In the genomic region with DNA sequence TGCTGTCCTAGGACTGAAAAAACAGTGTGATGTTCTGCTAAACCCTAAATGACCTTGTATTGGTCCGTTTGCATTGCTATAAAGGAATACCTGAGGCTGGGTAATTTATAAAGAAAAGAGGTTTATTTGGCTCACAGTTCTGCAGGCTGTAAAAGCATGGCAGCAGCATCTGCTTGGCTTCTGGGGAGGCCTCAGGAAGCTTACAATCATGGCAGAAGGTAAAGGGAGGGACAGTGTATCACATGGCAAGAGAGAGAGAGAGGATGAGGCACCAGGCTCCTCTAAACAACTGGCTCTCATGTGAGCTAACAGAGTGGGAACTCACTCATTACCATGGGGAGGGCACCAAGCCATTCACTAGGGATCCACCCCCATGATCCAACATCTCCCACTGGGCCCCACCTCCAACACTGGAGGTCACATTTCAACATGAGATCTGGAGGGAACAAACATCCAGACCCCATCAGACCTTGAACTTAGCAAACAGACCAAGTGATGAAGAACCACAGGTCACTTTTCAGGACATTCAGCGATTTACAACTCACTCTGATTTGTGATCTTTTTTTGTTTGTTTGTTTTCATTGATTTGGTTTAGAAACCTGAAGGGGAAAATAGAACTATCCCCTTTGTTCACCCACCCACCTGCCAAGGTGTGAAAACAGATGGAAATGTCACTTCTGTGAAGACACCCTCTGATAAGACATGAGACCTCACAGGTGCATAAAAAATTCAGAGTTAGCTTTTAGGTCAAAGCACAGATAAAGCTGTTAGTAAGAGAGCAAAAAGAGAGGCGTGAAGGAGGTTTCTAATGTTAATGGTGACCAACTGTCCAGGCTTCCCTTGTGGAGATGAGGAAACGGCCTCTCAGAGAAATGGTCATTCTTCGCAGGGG, we compare ENCODE assay signal across 1 cellular context.
TF ChIP-seq lines count a peak whose summit lies in the region.

No MANE protein-coding gene starts in this region.

TF ChIP-seq in HepG2, 621 proteins besides CTCF, POLR2A, EP300 and RAD21 (continued from another document and continues in another):
- TF ChIP-seq, protein P1, sequence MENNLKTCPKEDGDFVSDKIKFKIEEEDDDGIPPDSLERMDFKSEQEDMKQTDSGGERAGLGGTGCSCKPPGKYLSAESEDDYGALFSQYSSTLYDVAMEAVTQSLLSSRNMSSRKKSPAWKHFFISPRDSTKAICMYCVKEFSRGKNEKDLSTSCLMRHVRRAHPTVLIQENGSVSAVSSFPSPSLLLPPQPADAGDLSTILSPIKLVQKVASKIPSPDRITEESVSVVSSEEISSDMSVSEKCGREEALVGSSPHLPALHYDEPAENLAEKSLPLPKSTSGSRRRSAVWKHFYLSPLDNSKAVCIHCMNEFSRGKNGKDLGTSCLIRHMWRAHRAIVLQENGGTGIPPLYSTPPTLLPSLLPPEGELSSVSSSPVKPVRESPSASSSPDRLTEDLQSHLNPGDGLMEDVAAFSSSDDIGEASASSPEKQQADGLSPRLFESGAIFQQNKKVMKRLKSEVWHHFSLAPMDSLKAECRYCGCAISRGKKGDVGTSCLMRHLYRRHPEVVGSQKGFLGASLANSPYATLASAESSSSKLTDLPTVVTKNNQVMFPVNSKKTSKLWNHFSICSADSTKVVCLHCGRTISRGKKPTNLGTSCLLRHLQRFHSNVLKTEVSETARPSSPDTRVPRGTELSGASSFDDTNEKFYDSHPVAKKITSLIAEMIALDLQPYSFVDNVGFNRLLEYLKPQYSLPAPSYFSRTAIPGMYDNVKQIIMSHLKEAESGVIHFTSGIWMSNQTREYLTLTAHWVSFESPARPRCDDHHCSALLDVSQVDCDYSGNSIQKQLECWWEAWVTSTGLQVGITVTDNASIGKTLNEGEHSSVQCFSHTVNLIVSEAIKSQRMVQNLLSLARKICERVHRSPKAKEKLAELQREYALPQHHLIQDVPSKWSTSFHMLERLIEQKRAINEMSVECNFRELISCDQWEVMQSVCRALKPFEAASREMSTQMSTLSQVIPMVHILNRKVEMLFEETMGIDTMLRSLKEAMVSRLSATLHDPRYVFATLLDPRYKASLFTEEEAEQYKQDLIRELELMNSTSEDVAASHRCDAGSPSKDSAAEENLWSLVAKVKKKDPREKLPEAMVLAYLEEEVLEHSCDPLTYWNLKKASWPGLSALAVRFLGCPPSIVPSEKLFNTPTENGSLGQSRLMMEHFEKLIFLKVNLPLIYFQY (CRISPR knock-in tag; IDR thresholded peaks at IDR 0.05; ENCODE audit: borderline replicate concordance), result no peak
- TF ChIP-seq ZBTB7B (CRISPR knock-in tag; IDR thresholded peaks at IDR 0.05) (peak; percentile 80; the same call in 1 of the 2 replicates), SP1 (IDR thresholded peaks at IDR 0.05) (no peak), SP1 (CRISPR knock-in tag; IDR thresholded peaks at IDR 0.05) (no peak), CBX2 (IDR thresholded peaks at IDR 0.05; ENCODE audit: low read depth, low read length) (no peak), CBX2 (CRISPR knock-in tag; IDR thresholded peaks at IDR 0.05; ENCODE audit: low read depth) (no peak), IKZF1 (IDR thresholded peaks at IDR 0.05) (no peak), KLF11 (CRISPR knock-in tag; IDR thresholded peaks at IDR 0.05) (no peak), RFX5 (IDR thresholded peaks at IDR 0.05; ENCODE audit: low read depth, low read length) (no peak), ZNF431 (CRISPR knock-in tag; IDR thresholded peaks at IDR 0.05; ENCODE audit: borderline replicate concordance, low read depth) (0 out of 2 replicates have a peak, but pooled peaks have one; percentile 27), ZNF101 (CRISPR knock-in tag; IDR thresholded peaks at IDR 0.05; ENCODE audit: borderline replicate concordance, low read depth) (no peak), NONO (IDR thresholded peaks at IDR 0.05) (no peak), NONO (CRISPR knock-in tag; conservative IDR thresholded peaks at IDR 0.05) (peak; percentile 56; the same call in 1 of the 2 replicates), RNF2 (conservative IDR thresholded peaks at IDR 0.05; ENCODE audit: low read depth) (no peak; the same call in 1 of the 2 replicates), RARG (CRISPR knock-in tag; IDR thresholded peaks at IDR 0.05; ENCODE audit: low read depth) (no peak), MLLT10 (CRISPR knock-in tag; IDR thresholded peaks at IDR 0.05) (no peak), ZNF547 (CRISPR knock-in tag; IDR thresholded peaks at IDR 0.05) (no peak)
- TF ChIP-seq, protein P2, sequence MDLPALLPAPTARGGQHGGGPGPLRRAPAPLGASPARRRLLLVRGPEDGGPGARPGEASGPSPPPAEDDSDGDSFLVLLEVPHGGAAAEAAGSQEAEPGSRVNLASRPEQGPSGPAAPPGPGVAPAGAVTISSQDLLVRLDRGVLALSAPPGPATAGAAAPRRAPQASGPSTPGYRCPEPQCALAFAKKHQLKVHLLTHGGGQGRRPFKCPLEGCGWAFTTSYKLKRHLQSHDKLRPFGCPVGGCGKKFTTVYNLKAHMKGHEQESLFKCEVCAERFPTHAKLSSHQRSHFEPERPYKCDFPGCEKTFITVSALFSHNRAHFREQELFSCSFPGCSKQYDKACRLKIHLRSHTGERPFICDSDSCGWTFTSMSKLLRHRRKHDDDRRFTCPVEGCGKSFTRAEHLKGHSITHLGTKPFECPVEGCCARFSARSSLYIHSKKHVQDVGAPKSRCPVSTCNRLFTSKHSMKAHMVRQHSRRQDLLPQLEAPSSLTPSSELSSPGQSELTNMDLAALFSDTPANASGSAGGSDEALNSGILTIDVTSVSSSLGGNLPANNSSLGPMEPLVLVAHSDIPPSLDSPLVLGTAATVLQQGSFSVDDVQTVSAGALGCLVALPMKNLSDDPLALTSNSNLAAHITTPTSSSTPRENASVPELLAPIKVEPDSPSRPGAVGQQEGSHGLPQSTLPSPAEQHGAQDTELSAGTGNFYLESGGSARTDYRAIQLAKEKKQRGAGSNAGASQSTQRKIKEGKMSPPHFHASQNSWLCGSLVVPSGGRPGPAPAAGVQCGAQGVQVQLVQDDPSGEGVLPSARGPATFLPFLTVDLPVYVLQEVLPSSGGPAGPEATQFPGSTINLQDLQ (CRISPR knock-in tag; IDR thresholded peaks at IDR 0.05), result no peak
- TF ChIP-seq, protein P3, sequence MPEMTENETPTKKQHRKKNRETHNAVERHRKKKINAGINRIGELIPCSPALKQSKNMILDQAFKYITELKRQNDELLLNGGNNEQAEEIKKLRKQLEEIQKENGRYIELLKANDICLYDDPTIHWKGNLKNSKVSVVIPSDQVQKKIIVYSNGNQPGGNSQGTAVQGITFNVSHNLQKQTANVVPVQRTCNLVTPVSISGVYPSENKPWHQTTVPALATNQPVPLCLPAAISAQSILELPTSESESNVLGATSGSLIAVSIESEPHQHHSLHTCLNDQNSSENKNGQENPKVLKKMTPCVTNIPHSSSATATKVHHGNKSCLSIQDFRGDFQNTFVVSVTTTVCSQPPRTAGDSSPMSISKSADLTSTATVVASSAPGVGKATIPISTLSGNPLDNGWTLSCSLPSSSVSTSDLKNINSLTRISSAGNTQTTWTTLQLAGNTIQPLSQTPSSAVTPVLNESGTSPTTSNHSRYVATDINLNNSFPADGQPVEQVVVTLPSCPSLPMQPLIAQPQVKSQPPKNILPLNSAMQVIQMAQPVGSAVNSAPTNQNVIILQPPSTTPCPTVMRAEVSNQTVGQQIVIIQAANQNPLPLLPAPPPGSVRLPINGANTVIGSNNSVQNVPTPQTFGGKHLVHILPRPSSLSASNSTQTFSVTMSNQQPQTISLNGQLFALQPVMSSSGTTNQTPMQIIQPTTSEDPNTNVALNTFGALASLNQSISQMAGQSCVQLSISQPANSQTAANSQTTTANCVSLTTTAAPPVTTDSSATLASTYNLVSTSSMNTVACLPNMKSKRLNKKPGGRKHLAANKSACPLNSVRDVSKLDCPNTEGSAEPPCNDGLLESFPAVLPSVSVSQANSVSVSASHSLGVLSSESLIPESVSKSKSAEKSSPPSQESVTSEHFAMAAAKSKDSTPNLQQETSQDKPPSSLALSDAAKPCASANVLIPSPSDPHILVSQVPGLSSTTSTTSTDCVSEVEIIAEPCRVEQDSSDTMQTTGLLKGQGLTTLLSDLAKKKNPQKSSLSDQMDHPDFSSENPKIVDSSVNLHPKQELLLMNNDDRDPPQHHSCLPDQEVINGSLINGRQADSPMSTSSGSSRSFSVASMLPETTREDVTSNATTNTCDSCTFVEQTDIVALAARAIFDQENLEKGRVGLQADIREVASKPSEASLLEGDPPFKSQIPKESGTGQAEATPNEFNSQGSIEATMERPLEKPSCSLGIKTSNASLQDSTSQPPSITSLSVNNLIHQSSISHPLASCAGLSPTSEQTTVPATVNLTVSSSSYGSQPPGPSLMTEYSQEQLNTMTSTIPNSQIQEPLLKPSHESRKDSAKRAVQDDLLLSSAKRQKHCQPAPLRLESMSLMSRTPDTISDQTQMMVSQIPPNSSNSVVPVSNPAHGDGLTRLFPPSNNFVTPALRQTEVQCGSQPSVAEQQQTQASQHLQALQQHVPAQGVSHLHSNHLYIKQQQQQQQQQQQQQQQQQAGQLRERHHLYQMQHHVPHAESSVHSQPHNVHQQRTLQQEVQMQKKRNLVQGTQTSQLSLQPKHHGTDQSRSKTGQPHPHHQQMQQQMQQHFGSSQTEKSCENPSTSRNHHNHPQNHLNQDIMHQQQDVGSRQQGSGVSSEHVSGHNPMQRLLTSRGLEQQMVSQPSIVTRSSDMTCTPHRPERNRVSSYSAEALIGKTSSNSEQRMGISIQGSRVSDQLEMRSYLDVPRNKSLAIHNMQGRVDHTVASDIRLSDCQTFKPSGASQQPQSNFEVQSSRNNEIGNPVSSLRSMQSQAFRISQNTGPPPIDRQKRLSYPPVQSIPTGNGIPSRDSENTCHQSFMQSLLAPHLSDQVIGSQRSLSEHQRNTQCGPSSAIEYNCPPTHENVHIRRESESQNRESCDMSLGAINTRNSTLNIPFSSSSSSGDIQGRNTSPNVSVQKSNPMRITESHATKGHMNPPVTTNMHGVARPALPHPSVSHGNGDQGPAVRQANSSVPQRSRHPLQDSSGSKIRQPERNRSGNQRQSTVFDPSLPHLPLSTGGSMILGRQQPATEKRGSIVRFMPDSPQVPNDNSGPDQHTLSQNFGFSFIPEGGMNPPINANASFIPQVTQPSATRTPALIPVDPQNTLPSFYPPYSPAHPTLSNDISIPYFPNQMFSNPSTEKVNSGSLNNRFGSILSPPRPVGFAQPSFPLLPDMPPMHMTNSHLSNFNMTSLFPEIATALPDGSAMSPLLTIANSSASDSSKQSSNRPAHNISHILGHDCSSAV (CRISPR knock-in tag; IDR thresholded peaks at IDR 0.05; ENCODE audit: borderline replicate concordance), result no peak
- TF ChIP-seq, protein P4, sequence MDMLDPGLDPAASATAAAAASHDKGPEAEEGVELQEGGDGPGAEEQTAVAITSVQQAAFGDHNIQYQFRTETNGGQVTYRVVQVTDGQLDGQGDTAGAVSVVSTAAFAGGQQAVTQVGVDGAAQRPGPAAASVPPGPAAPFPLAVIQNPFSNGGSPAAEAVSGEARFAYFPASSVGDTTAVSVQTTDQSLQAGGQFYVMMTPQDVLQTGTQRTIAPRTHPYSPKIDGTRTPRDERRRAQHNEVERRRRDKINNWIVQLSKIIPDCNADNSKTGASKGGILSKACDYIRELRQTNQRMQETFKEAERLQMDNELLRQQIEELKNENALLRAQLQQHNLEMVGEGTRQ (IDR thresholded peaks at IDR 0.05; ENCODE audit: low read depth, low read length), result peak; percentile 48; the same call in 1 of the 2 replicates
- TF ChIP-seq, protein P4 (CRISPR knock-in tag; IDR thresholded peaks at IDR 0.05; ENCODE audit: borderline replicate concordance), result no peak; the same call in 1 of the 2 replicates
- TF ChIP-seq, protein P5, sequence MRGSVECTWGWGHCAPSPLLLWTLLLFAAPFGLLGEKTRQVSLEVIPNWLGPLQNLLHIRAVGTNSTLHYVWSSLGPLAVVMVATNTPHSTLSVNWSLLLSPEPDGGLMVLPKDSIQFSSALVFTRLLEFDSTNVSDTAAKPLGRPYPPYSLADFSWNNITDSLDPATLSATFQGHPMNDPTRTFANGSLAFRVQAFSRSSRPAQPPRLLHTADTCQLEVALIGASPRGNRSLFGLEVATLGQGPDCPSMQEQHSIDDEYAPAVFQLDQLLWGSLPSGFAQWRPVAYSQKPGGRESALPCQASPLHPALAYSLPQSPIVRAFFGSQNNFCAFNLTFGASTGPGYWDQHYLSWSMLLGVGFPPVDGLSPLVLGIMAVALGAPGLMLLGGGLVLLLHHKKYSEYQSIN (CRISPR knock-in tag; IDR thresholded peaks at IDR 0.05; ENCODE audit: borderline replicate concordance), result no peak
- TF ChIP-seq, protein P6, sequence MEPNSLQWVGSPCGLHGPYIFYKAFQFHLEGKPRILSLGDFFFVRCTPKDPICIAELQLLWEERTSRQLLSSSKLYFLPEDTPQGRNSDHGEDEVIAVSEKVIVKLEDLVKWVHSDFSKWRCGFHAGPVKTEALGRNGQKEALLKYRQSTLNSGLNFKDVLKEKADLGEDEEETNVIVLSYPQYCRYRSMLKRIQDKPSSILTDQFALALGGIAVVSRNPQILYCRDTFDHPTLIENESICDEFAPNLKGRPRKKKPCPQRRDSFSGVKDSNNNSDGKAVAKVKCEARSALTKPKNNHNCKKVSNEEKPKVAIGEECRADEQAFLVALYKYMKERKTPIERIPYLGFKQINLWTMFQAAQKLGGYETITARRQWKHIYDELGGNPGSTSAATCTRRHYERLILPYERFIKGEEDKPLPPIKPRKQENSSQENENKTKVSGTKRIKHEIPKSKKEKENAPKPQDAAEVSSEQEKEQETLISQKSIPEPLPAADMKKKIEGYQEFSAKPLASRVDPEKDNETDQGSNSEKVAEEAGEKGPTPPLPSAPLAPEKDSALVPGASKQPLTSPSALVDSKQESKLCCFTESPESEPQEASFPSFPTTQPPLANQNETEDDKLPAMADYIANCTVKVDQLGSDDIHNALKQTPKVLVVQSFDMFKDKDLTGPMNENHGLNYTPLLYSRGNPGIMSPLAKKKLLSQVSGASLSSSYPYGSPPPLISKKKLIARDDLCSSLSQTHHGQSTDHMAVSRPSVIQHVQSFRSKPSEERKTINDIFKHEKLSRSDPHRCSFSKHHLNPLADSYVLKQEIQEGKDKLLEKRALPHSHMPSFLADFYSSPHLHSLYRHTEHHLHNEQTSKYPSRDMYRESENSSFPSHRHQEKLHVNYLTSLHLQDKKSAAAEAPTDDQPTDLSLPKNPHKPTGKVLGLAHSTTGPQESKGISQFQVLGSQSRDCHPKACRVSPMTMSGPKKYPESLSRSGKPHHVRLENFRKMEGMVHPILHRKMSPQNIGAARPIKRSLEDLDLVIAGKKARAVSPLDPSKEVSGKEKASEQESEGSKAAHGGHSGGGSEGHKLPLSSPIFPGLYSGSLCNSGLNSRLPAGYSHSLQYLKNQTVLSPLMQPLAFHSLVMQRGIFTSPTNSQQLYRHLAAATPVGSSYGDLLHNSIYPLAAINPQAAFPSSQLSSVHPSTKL (CRISPR knock-in tag; IDR thresholded peaks at IDR 0.05), result peak; percentile 90
